In the genomic region with DNA sequence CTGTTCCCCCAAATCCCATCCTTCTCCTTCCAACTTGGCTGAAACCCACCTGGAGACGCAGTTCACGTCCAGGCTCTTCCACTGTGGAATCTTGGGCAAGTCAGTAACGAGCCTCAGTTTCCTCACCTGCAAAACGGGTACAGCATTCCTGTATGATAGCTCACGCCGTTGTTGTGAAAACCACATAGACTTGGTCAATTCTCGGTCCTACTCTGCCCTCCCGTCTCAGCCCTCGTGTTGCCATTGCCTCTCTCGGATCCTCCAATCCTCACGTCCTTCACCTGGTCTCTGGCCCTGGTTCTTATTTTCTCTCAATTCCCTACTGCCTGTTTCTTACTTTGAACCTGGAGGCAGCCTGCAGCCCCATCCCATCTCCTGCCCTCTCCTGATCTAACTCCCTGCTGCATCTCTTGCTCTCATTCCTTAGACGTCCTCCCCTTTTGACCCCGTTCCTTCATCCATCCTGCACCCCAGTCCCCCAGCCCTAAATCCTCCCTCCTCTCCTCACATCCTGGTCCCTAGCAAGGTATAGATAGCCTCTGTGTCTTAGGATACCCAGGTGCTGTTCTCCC, we compare ENCODE assay signal across 1 cellular context.
A peak's percentile ranks its signal among the peaks of the same experiment; 100 is the strongest.
TF ChIP-seq lines count a peak whose summit lies in the region.

No MANE protein-coding gene starts in this region.

TF ChIP-seq in K562, 482 proteins besides CTCF, POLR2A, EP300 and RAD21 (continued from another document and continues in another):
- no peak for TF ChIP-seq ZBTB11 (CRISPR knock-in tag; IDR thresholded peaks at IDR 0.05)
- no peak for TF ChIP-seq ARID2 (IDR thresholded peaks at IDR 0.05)
- TF ChIP-seq ZNF263 (CRISPR knock-in tag; IDR thresholded peaks at IDR 0.05; ENCODE audit: borderline replicate concordance) = peak; percentile 49; the same call in 1 of the 2 replicates
- no peak for TF ChIP-seq POLR3A (IDR thresholded peaks at IDR 0.05; ENCODE audit: borderline replicate concordance, extremely low read depth, insufficient read depth, insufficient read length)
- no peak for TF ChIP-seq DMBX1 (CRISPR knock-in tag; IDR thresholded peaks at IDR 0.05; ENCODE audit: borderline replicate concordance)
- no peak for TF ChIP-seq CXXC5 (CRISPR knock-in tag; IDR thresholded peaks at IDR 0.05)
- TF ChIP-seq CREBBP (IDR thresholded peaks at IDR 0.05; ENCODE audit: low read depth, low read length) = no peak
- no peak for TF ChIP-seq SMARCE1 (IDR thresholded peaks at IDR 0.05)
- TF ChIP-seq, protein P1, sequence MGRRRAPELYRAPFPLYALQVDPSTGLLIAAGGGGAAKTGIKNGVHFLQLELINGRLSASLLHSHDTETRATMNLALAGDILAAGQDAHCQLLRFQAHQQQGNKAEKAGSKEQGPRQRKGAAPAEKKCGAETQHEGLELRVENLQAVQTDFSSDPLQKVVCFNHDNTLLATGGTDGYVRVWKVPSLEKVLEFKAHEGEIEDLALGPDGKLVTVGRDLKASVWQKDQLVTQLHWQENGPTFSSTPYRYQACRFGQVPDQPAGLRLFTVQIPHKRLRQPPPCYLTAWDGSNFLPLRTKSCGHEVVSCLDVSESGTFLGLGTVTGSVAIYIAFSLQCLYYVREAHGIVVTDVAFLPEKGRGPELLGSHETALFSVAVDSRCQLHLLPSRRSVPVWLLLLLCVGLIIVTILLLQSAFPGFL (CRISPR knock-in tag; IDR thresholded peaks at IDR 0.05) = no peak
- peak; percentile 70 to 82 for TF ChIP-seq KDM1A (IDR thresholded peaks at IDR 0.05)
- TF ChIP-seq ZNF76 (CRISPR knock-in tag; IDR thresholded peaks at IDR 0.05; ENCODE audit: borderline replicate concordance) = no peak
- TF ChIP-seq ZBTB5 (IDR thresholded peaks at IDR 0.05) = no peak
- no peak for TF ChIP-seq KDM5B (IDR thresholded peaks at IDR 0.05; ENCODE audit: insufficient replicate concordance, low read depth, low read length)
- TF ChIP-seq HMG20A (CRISPR knock-in tag; conservative IDR thresholded peaks at IDR 0.05) = no peak
- peak; percentile 82 for TF ChIP-seq HDAC2 (IDR thresholded peaks at IDR 0.05)
- TF ChIP-seq LARP7 (IDR thresholded peaks at IDR 0.05) = no peak
- no peak for TF ChIP-seq RBM39 (optimal IDR thresholded peaks at IDR 0.05; ENCODE audit: low read depth, low read length)
- no peak for TF ChIP-seq KLF10 (CRISPR knock-in tag; IDR thresholded peaks at IDR 0.05)
- TF ChIP-seq RAD51 (IDR thresholded peaks at IDR 0.05; ENCODE audit: borderline replicate concordance, low read depth) = no peak
- no peak for TF ChIP-seq IRF2 (CRISPR knock-in tag; IDR thresholded peaks at IDR 0.05)
- TF ChIP-seq MCM7 (IDR thresholded peaks at IDR 0.05) = 0 out of 4 replicates have a peak, but pooled peaks of 1 of the 2 experiments have one; percentile 41
- no peak for TF ChIP-seq ZNF354B (CRISPR knock-in tag; IDR thresholded peaks at IDR 0.05)
- no peak for TF ChIP-seq ZNF655 (CRISPR knock-in tag; IDR thresholded peaks at IDR 0.05)
- TF ChIP-seq EZH2 (IDR thresholded peaks at IDR 0.05; ENCODE audit: borderline replicate concordance, low read depth, low read length) = peak; percentile 70; the same call in 1 of the 2 replicates
- no peak for TF ChIP-seq STAG1 (CRISPR knock-in tag; IDR thresholded peaks at IDR 0.05; ENCODE audit: borderline replicate concordance)
- no peak for TF ChIP-seq ZNF436 (CRISPR knock-in tag; IDR thresholded peaks at IDR 0.05)
- TF ChIP-seq XRCC4 (IDR thresholded peaks at IDR 0.05; ENCODE audit: extremely low read depth, insufficient read depth, insufficient read length) = no peak
- no peak for TF ChIP-seq GMEB1 (CRISPR knock-in tag; IDR thresholded peaks at IDR 0.05)
- no peak for TF ChIP-seq C11orf30 (IDR thresholded peaks at IDR 0.05; ENCODE audit: low read depth)
- peak; percentile 12; the same call in 1 of the 2 replicates for TF ChIP-seq TEAD2 (tag; IDR thresholded peaks at IDR 0.05)
- TF ChIP-seq MTA3 (IDR thresholded peaks at IDR 0.05; ENCODE audit: borderline replicate concordance) = no peak
- TF ChIP-seq DIDO1 (tag; IDR thresholded peaks at IDR 0.05; ENCODE audit: low read depth) = no peak
- TF ChIP-seq TAF9B (IDR thresholded peaks at IDR 0.05; ENCODE audit: partially characterized antibody) = no peak
- TF ChIP-seq, protein P2, sequence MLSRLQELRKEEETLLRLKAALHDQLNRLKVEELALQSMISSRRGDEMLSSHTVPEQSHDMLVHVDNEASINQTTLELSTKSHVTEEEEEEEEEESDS (CRISPR knock-in tag; IDR thresholded peaks at IDR 0.05) = no peak
- no peak for TF ChIP-seq CEBPG (CRISPR knock-in tag; IDR thresholded peaks at IDR 0.05)
- no peak for TF ChIP-seq CEBPG (tag; conservative IDR thresholded peaks at IDR 0.05 in 1 of 2, IDR thresholded peaks at IDR 0.05 in 1 of 2)
- TF ChIP-seq, protein P3, sequence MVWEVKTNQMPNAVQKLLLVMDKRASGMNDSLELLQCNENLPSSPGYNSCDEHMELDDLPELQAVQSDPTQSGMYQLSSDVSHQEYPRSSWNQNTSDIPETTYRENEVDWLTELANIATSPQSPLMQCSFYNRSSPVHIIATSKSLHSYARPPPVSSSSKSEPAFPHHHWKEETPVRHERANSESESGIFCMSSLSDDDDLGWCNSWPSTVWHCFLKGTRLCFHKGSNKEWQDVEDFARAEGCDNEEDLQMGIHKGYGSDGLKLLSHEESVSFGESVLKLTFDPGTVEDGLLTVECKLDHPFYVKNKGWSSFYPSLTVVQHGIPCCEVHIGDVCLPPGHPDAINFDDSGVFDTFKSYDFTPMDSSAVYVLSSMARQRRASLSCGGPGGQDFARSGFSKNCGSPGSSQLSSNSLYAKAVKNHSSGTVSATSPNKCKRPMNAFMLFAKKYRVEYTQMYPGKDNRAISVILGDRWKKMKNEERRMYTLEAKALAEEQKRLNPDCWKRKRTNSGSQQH (CRISPR knock-in tag; IDR thresholded peaks at IDR 0.05) = 0 out of 2 replicates have a peak, but pooled peaks have one; percentile 47
- TF ChIP-seq, protein P4, sequence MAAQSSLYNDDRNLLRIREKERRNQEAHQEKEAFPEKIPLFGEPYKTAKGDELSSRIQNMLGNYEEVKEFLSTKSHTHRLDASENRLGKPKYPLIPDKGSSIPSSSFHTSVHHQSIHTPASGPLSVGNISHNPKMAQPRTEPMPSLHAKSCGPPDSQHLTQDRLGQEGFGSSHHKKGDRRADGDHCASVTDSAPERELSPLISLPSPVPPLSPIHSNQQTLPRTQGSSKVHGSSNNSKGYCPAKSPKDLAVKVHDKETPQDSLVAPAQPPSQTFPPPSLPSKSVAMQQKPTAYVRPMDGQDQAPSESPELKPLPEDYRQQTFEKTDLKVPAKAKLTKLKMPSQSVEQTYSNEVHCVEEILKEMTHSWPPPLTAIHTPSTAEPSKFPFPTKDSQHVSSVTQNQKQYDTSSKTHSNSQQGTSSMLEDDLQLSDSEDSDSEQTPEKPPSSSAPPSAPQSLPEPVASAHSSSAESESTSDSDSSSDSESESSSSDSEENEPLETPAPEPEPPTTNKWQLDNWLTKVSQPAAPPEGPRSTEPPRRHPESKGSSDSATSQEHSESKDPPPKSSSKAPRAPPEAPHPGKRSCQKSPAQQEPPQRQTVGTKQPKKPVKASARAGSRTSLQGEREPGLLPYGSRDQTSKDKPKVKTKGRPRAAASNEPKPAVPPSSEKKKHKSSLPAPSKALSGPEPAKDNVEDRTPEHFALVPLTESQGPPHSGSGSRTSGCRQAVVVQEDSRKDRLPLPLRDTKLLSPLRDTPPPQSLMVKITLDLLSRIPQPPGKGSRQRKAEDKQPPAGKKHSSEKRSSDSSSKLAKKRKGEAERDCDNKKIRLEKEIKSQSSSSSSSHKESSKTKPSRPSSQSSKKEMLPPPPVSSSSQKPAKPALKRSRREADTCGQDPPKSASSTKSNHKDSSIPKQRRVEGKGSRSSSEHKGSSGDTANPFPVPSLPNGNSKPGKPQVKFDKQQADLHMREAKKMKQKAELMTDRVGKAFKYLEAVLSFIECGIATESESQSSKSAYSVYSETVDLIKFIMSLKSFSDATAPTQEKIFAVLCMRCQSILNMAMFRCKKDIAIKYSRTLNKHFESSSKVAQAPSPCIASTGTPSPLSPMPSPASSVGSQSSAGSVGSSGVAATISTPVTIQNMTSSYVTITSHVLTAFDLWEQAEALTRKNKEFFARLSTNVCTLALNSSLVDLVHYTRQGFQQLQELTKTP (IDR thresholded peaks at IDR 0.05; ENCODE audit: low read depth in 1 of 2, partially characterized antibody in 2 of 2) = no peak
- no peak for TF ChIP-seq TRIM24 (IDR thresholded peaks at IDR 0.05)
- no peak for TF ChIP-seq NCOA1 (IDR thresholded peaks at IDR 0.05; ENCODE audit: low read depth)
- TF ChIP-seq ZNF174 (CRISPR knock-in tag; IDR thresholded peaks at IDR 0.05) = no peak
- no peak for TF ChIP-seq ZNF512 (tag; IDR thresholded peaks at IDR 0.05)
- TF ChIP-seq PHTF2 (CRISPR knock-in tag; IDR thresholded peaks at IDR 0.05) = no peak
- no peak for TF ChIP-seq MAZ (CRISPR knock-in tag; conservative IDR thresholded peaks at IDR 0.05 in 1 of 2, IDR thresholded peaks at IDR 0.05 in 1 of 2)
- TF ChIP-seq SREBF2 (CRISPR knock-in tag; IDR thresholded peaks at IDR 0.05) = no peak
